Comparison of ENCODE assay signal across 1 cellular context in genomic region chr18:66632771-66633170, GRCh38.
TF ChIP-seq lines count a peak whose summit lies in the region.

No MANE protein-coding gene starts in this region.

TF ChIP-seq in HepG2, 621 proteins besides CTCF, POLR2A, EP300 and RAD21:
- TF ChIP-seq NFE2L1 (CRISPR knock-in tag; IDR thresholded peaks at IDR 0.05; ENCODE audit: borderline replicate concordance) (no peak), CBX2 (IDR thresholded peaks at IDR 0.05; ENCODE audit: low read depth, low read length) (no peak), CBX2 (CRISPR knock-in tag; IDR thresholded peaks at IDR 0.05; ENCODE audit: low read depth) (no peak), ZNF10 (CRISPR knock-in tag; IDR thresholded peaks at IDR 0.05; ENCODE audit: borderline replicate concordance, low read depth) (no peak), ZNF773 (CRISPR knock-in tag; IDR thresholded peaks at IDR 0.05; ENCODE audit: borderline replicate concordance) (no peak), ADNP (CRISPR knock-in tag; IDR thresholded peaks at IDR 0.05) (no peak), ZNF282 (IDR thresholded peaks at IDR 0.05; ENCODE audit: partially characterized antibody) (no peak), BHLHE40 (IDR thresholded peaks at IDR 0.05; ENCODE audit: low read length) (no peak), NCOR1 (IDR thresholded peaks at IDR 0.05; ENCODE audit: borderline replicate concordance, low read length) (no peak), CAMTA2 (CRISPR knock-in tag; IDR thresholded peaks at IDR 0.05; ENCODE audit: borderline replicate concordance) (no peak), HNRNPUL1 (IDR thresholded peaks at IDR 0.05; ENCODE audit: low read depth, low read length) (no peak), MTA1 (CRISPR knock-in tag; IDR thresholded peaks at IDR 0.05; ENCODE audit: borderline replicate concordance) (no peak), TBL1XR1 (IDR thresholded peaks at IDR 0.05; ENCODE audit: borderline replicate concordance, low read length, partially characterized antibody) (no peak), ASH2L (IDR thresholded peaks at IDR 0.05; ENCODE audit: insufficient read length, low read depth, low read length) (no peak), FUBP1 (CRISPR knock-in tag; IDR thresholded peaks at IDR 0.05; ENCODE audit: borderline replicate concordance) (no peak), ZMAT3 (CRISPR knock-in tag; conservative IDR thresholded peaks at IDR 0.05) (no peak), TIGD3 (CRISPR knock-in tag; IDR thresholded peaks at IDR 0.05; ENCODE audit: borderline replicate concordance) (no peak), AKAP8 (CRISPR knock-in tag; IDR thresholded peaks at IDR 0.05) (no peak)
